13 cellular contexts compared by ENCODE assay signal in the genomic region with DNA sequence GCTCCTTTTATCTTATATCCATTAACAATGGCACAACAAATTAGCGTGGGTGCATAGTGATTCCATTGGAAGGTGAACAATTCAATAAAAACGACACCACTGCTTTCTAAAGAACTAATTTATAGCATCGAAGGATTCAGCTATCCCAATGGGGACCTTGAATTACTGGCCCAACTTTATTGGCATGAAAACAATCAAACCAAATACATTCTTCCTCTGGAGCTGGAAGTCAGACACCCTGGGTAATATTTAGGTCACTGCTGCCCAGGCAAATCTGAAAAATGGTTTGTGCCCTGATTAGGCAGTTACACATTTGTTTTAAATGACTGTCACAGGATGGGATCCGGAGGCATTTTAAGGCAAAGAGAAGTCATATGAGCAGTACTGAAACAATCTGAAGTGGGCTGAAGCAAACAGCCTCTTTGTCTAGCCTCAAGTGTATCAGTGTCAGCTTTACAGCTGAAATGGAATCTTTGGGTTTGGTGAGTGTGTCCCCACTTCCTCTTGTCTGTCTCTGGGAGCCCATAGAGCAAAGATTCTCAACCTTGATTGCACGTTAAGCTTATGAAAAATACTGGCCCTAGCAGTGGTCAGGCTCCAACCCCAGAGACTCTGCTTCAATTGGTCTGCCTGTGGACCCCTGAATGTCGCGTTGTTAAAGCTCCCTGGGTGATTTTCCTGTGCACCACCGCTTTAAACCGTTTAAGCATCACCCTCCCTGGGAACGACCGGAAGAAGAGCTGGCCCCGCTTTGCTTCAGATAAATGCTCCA. TPM values are rescaled to one million over a fixed set of nuclear protein-coding genes. Genes with fewer than 3 reads are reported as not detected.
A peak's percentile ranks its signal among the peaks of the same experiment; 100 is the strongest.
DNase-seq lines count a peak whose midpoint lies in the region; ATAC-seq, FAIRE-seq and TF ChIP-seq lines count a peak whose summit lies in the region.
"Had no signal": no experiment of that assay in that cellular context is flagged by ENCODE, and none has a peak within 500 bp of the region (broad histone marks: within the 10 kb centered on the region; RNA-seq: fewer than 3 reads in every experiment).

No MANE protein-coding gene starts in this region.

- no peak overlapping the region for H3K4me3 ChIP-seq in Jurkat, Clone E6-1 (ENCODE audit: low read length)
- H3K4me3 ChIP-seq in K562 = no peak overlapping the region
- H3K4me3 ChIP-seq in esophagus squamous epithelium = no peak overlapping the region
- H3K4me3 ChIP-seq: GM23248, pancreas had no signal

- H3K36me3 ChIP-seq in K562 (ENCODE audit: control insufficient read depth, insufficient read depth, low read length) (no peaks in the 10 kb centered on the region), esophagus squamous epithelium (no peaks in the 10 kb centered on the region)
- H3K36me3 ChIP-seq: BE2C, pancreas had no signal

- CTCF ChIA-PET in K562 (lab: Yijun Ruan, JAX; ENCODE audit: low intra/inter-chr PET ratio) = no interaction called here

- H3K27ac ChIP-seq in K562 (ENCODE audit: extremely low read depth, low read depth, low read length) = no peak overlapping the region
- no peak overlapping the region for H3K27ac ChIP-seq in esophagus squamous epithelium
- H3K27ac ChIP-seq: GM23248, pancreas had no signal

- H3K79me2 ChIP-seq in K562 (ENCODE audit: control insufficient read depth, insufficient read depth, low read length) = no peaks in the 10 kb centered on the region

- H3K4me1 ChIP-seq in K562 (replicated peaks in 1 of 2; ENCODE audit: control insufficient read depth in 2 of 2, insufficient read depth in 2 of 2, low read length in 2 of 2) (peaks cover 0 to 4% of the 10 kb centered on the region in 2 experiments; a peak in 1 of 5 replicates), esophagus squamous epithelium (peaks cover 13 to 37% (median 15%) of the 10 kb centered on the region in 3 donors)
- H3K4me1 ChIP-seq: BE2C, pancreas had no signal

- peak overlapping the region; percentile 55 for H3K4me3 Mint-ChIP-seq in activated CD4-positive, alpha-beta T cell treated with anti-CD3 and anti-CD28 coated beads, Interleukin-2, amount 10 ng/mL, durations not matched to agents 24 days and 14 days
- H3K4me3 Mint-ChIP-seq in stimulated activated effector memory CD8-positive, alpha-beta T cell treated with anti-CD3 and anti-CD28 coated beads, Interleukin-12 subunit alpha, Interleukin-12 subunit beta, amount 100 ng/mL, for 72 hours = peak overlapping the region; percentile 66
- H3K4me3 Mint-ChIP-seq in osteocyte (ENCODE audit: unreplicated experiment) = no peak overlapping the region

- H3K36me3 Mint-ChIP-seq in activated CD4-positive, alpha-beta T cell treated with anti-CD3 and anti-CD28 coated beads, Interleukin-2, amount 10 ng/mL, durations not matched to agents 24 days and 14 days (ENCODE audit: low read depth) = no peaks in the 10 kb centered on the region
- H3K36me3 Mint-ChIP-seq in stimulated activated effector memory CD8-positive, alpha-beta T cell treated with anti-CD3 and anti-CD28 coated beads, Interleukin-12 subunit alpha, Interleukin-12 subunit beta, amount 100 ng/mL, for 72 hours = no peaks in the 10 kb centered on the region
- H3K36me3 Mint-ChIP-seq in osteocyte (ENCODE audit: unreplicated experiment) = no peaks in the 10 kb centered on the region

- TF ChIP-seq CTCF in K562 (IDR thresholded peaks at IDR 0.05 in 2 of 3, conservative IDR thresholded peaks at IDR 0.05 in 1 of 3; ENCODE audit: insufficient read depth in 2 of 3, low read depth in 1 of 3, low read length in 3 of 3) = no peak
- TF ChIP-seq CTCF in osteocyte (IDR thresholded peaks at IDR 0.05) = no peak
- no peak for TF ChIP-seq CTCF in esophagus squamous epithelium (IDR thresholded peaks at IDR 0.05)

- no peak for TF ChIP-seq EP300 in K562 (IDR thresholded peaks at IDR 0.05; ENCODE audit: low read length)

- H3K27me3 ChIP-seq in K562 (ENCODE audit: control insufficient read depth in 2 of 2, insufficient read depth in 2 of 2, low read length in 2 of 2) = no peaks in the 10 kb centered on the region
- no peaks in the 10 kb centered on the region for H3K27me3 ChIP-seq in esophagus squamous epithelium
- H3K27me3 ChIP-seq: BE2C, pancreas had no signal

- H3K9me1 ChIP-seq in K562 (ENCODE audit: control insufficient read depth, insufficient read depth, low read length) = no peaks in the 10 kb centered on the region

- no TSS peak for BruUV-seq in K562 (replicated peaks; lab: Mats Ljungman, UMichigan)

- H3K27me3 Mint-ChIP-seq in activated CD4-positive, alpha-beta T cell treated with anti-CD3 and anti-CD28 coated beads, Interleukin-2, amount 10 ng/mL, durations not matched to agents 24 days and 14 days = no peaks in the 10 kb centered on the region
- H3K27me3 Mint-ChIP-seq in osteocyte (ENCODE audit: unreplicated experiment) = no peaks in the 10 kb centered on the region

- no peak for TF ChIP-seq POLR2A in K562 (conservative IDR thresholded peaks at IDR 0.05)
- no peak for TF ChIP-seq POLR2A in esophagus squamous epithelium (IDR thresholded peaks at IDR 0.05)

- 53% methylated on average over 12 of the region's 12 CpGs for WGBS in K562 (ENCODE audit: insufficient coverage, low coverage, missing lambda C conversion rate)
- WGBS in esophagus squamous epithelium, 2 donors = 78 to 85% methylated on average over 10 to 12 of the region's 12 CpGs

- POLR2A ChIA-PET in K562 (lab: Yijun Ruan, JAX) = no interaction called here

- no peak for ATAC-seq in K562
- ATAC-seq in stimulated activated effector memory CD8-positive, alpha-beta T cell treated with anti-CD3 and anti-CD28 coated beads, Interleukin-12 subunit alpha, Interleukin-12 subunit beta, amount 100 ng/mL, for 72 hours = peak; percentile 64
- ATAC-seq: pancreas had no signal

- peak; percentile 69 for DNase-seq in activated CD4-positive, alpha-beta T cell treated with anti-CD3 and anti-CD28 coated beads, Interleukin-2, amount 10 ng/mL, durations not matched to agents 24 days and 14 days
- DNase-seq in activated CD4-positive, alpha-beta T cell treated with anti-CD3 and anti-CD28 coated beads for 48 hours = no peak
- peak; percentile 60 for DNase-seq in Jurkat, Clone E6-1 (ENCODE audit: low read depth, low spot score)
- DNase-seq in K562 (ENCODE audit: extremely low read depth in 1 of 4, low spot score in 3 of 4) (no peak), osteocyte (ENCODE audit: extremely low spot score, unreplicated experiment) (no peak), esophagus squamous epithelium (lab: John Stamatoyannopoulos, UW) (no peak), NK-92 (lab: John Stamatoyannopoulos, UW; ENCODE audit: unreplicated experiment) (no peak)
- DNase-seq in stimulated activated effector memory CD8-positive, alpha-beta T cell treated with anti-CD3 and anti-CD28 coated beads, Interleukin-12 subunit alpha, Interleukin-12 subunit beta, amount 100 ng/mL, for 72 hours (ENCODE audit: low spot score in 2 of 2) = no peak
- DNase-seq: activated gamma-delta T cell treated with Interleukin-2 at 50 U/mL for 16 hours, BE2C, GM23248, NCI-H2171, pancreas had no signal

- no peak overlapping the region for H2AFZ ChIP-seq in K562 (ENCODE audit: low read depth, low read length)
- H2AFZ ChIP-seq: GM23248 had no signal

- FAIRE-seq in K562 (lab: Jason Lieb, UNC) = no peak
- FAIRE-seq: pancreas had no signal

- in situ Hi-C loops in K562 (cut with MboI) = no loop called here

- peak overlapping the region; percentile 74 for H3K27ac Mint-ChIP-seq in activated CD4-positive, alpha-beta T cell treated with anti-CD3 and anti-CD28 coated beads, Interleukin-2, amount 10 ng/mL, durations not matched to agents 24 days and 14 days
- H3K27ac Mint-ChIP-seq in stimulated activated effector memory CD8-positive, alpha-beta T cell treated with anti-CD3 and anti-CD28 coated beads, Interleukin-12 subunit alpha, Interleukin-12 subunit beta, amount 100 ng/mL, for 72 hours = no peak overlapping the region
- H3K27ac Mint-ChIP-seq in osteocyte (ENCODE audit: unreplicated experiment) = no peak overlapping the region

- no peak overlapping the region for H3K9ac ChIP-seq in K562 (ENCODE audit: insufficient read depth in 1 of 2, low read depth in 2 of 2, low read length in 2 of 2)
- H3K9ac ChIP-seq: GM23248 had no signal

- no peaks in the 10 kb centered on the region for H4K20me1 ChIP-seq in K562 (replicated peaks; ENCODE audit: control insufficient read depth, insufficient read depth, low read length)

- intact Hi-C loops in activated CD4-positive, alpha-beta T cell treated with anti-CD3 and anti-CD28 coated beads, Interleukin-2, amount 10 ng/mL, durations not matched to agents 24 days and 14 days (cut with micrococcal nuclease) = no loop called here
- intact Hi-C loops in K562 (cut with micrococcal nuclease) = no loop called here
- intact Hi-C loops in esophagus squamous epithelium (cut with DNase I) = no loop called here

- no peak for TF ChIP-seq RAD21 in K562 (CRISPR knock-in tag; conservative IDR thresholded peaks at IDR 0.05 in 1 of 2, IDR thresholded peaks at IDR 0.05 in 1 of 2)

- H3K9me3 Mint-ChIP-seq in activated CD4-positive, alpha-beta T cell treated with anti-CD3 and anti-CD28 coated beads, Interleukin-2, amount 10 ng/mL, durations not matched to agents 24 days and 14 days = no peaks in the 10 kb centered on the region
- H3K9me3 Mint-ChIP-seq in stimulated activated effector memory CD8-positive, alpha-beta T cell treated with anti-CD3 and anti-CD28 coated beads, Interleukin-12 subunit alpha, Interleukin-12 subunit beta, amount 100 ng/mL, for 72 hours = no peaks in the 10 kb centered on the region
- no peaks in the 10 kb centered on the region for H3K9me3 Mint-ChIP-seq in osteocyte (ENCODE audit: unreplicated experiment)

- H3K9me3 ChIP-seq in K562 (replicated peaks; ENCODE audit: control insufficient read depth, insufficient read depth, low read depth, low read length) (no peaks in the 10 kb centered on the region), esophagus squamous epithelium (no peaks in the 10 kb centered on the region)
- H3K9me3 ChIP-seq: BE2C, pancreas had no signal

- H3K4me2 ChIP-seq in K562 (ENCODE audit: insufficient read depth, low read length) = no peak overlapping the region

- H3K4me1 Mint-ChIP-seq in activated CD4-positive, alpha-beta T cell treated with anti-CD3 and anti-CD28 coated beads, Interleukin-2, amount 10 ng/mL, durations not matched to agents 24 days and 14 days = peaks cover 51% of the 10 kb centered on the region
- peaks cover 55% of the 10 kb centered on the region for H3K4me1 Mint-ChIP-seq in stimulated activated effector memory CD8-positive, alpha-beta T cell treated with anti-CD3 and anti-CD28 coated beads, Interleukin-12 subunit alpha, Interleukin-12 subunit beta, amount 100 ng/mL, for 72 hours
- peaks cover 12% of the 10 kb centered on the region for H3K4me1 Mint-ChIP-seq in osteocyte (ENCODE audit: unreplicated experiment)

RNA-seq across cellular contexts. Expression of a gene that starts 30.3 kb away (rescaled TPM):
- total RNA-seq in activated CD4-positive, alpha-beta T cell treated with anti-CD3 and anti-CD28 coated beads, Interleukin-2, amount 10 ng/mL, durations not matched to agents 24 days and 14 days = 7.2 and 8.2 TPM in 2 replicates
- 5.6 TPM for polyA plus RNA-seq in Jurkat, Clone E6-1 (2012; ENCODE audit: insufficient read depth, insufficient read length)
- total RNA-seq in K562 (2011; cell fraction: chromatin; rRNA removed; ENCODE audit: low replicate concordance) = 4.2 and 6.9 TPM in 2 replicates
- 5.5 and 5.9 TPM in 2 replicates for total RNA-seq in K562 (2011; cell fraction: nucleolus; rRNA removed)
- total RNA-seq in K562 (2011; cell fraction: nucleoplasm; rRNA removed) = 3.9 and 4.9 TPM in 2 replicates
- total RNA-seq in K562 (2014; rRNA removed) (2.5 and 3.1 TPM in 2 replicates), K562 (2014; rRNA removed; fragmentation: Illumina TruSeq; extraction: Trizol) (1.9 and 2.3 TPM in 2 replicates), K562 (2015; rRNA removed; fragmentation: Illumina TruSeq; extraction: Trizol) (2.6 and 3.1 TPM in 2 replicates), K562 (2021) (4.5 and 4.8 TPM in 2 replicates), osteocyte (1.4 and 1.8 TPM in 2 replicates), esophagus squamous epithelium (10 to 100 TPM in 2 of 4 donors, 1 to 10 TPM in 2; 5.7 to 12.1 (median 10.7) TPM)
- polyA plus RNA-seq in K562 (2011; rRNA removed) (0.79 and 1.4 TPM in 2 replicates), K562 (2014; fragmentation: Illumina TruSeq; extraction: Trizol) (2.4 TPM in 2 replicates), K562 (2014; fragmentation: Nextera tagmentation; extraction: Ambion mirVana) (under 1 TPM; 0.10 to 0.20 TPM), K562 (2014; rRNA removed) (1.8 and 2.0 TPM in 2 replicates)
- 0.66 and 1.7 TPM in 2 replicates for polyA plus RNA-seq in K562 (2011; cell fraction: cytosol; rRNA removed)
- polyA plus RNA-seq in K562 (2011; cell fraction: nucleus; rRNA removed) = 2.0 and 5.0 TPM in 2 replicates
- polyA plus RNA-seq in K562 (2012) = 1.1 and 2.1 TPM in 2 replicates
- polyA minus RNA-seq in K562 (2011; rRNA and poly(A)+ RNA removed) = 0.72 and 1.6 TPM in 2 replicates
- 1.5 and 2.0 TPM in 2 replicates for polyA minus RNA-seq in K562 (2011; cell fraction: cytosol; rRNA and poly(A)+ RNA removed)
- polyA minus RNA-seq in K562 (2011; cell fraction: nucleus; rRNA and poly(A)+ RNA removed) = 2.3 and 3.9 TPM in 2 replicates

Comparison
In these comparisons a context has a peak if more than half of its experiments do, and no peak if none do; other contexts are left out.
1. DNase-seq: peak in activated CD4-positive, alpha-beta T cell treated with anti-CD3 and anti-CD28 coated beads, Interleukin-2, amount 10 ng/mL, durations not matched to agents 24 days and 14 days (single experiment) and Jurkat, Clone E6-1 (single experiment); none in activated CD4-positive, alpha-beta T cell treated with anti-CD3 and anti-CD28 coated beads for 48 hours (single experiment), K562 (0 of 4), stimulated activated effector memory CD8-positive, alpha-beta T cell treated with anti-CD3 and anti-CD28 coated beads, Interleukin-12 subunit alpha, Interleukin-12 subunit beta, amount 100 ng/mL, for 72 hours (0 of 2), osteocyte (single experiment), esophagus squamous epithelium (single experiment) and NK-92 (single experiment).